27 cellular contexts compared by ENCODE assay signal in the genomic region with DNA sequence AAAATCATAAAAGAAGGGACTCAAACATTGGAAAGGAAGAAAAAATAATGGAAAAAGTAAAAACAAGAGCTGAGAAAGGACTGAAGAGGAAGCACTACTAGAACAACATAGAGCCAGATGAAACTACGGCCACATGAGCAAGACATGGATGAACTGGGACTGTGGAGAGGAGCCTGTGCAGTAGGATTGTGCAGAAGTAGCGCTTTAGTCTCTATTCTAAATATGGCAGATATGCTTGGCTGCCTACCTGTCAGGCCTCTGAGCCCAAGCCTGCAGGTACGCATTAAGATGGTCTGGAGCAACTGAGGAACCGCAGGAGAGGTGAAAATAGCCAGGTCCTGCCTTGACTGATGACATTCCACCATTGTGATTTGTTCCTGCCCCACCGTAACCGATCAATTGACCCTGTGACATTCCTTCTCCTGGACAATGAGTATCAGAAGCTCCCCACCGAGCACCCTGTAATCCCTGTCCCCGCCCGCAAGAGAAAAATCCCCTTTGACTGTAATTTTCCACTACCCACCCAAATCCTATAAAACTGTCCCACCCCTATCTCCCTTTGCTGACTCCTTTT.
A peak's percentile ranks its signal among the peaks of the same experiment; 100 is the strongest.
DNase-seq lines count a peak whose midpoint lies in the region; ATAC-seq and TF ChIP-seq lines count a peak whose summit lies in the region.
"Had no signal": no experiment of that assay in that cellular context is flagged by ENCODE, and none has a peak within 500 bp of the region (broad histone marks: within the 10 kb centered on the region; RNA-seq: fewer than 3 reads in every experiment).

No MANE protein-coding gene starts in this region.

- peak overlapping the region; percentile 25 for H3K27ac Mint-ChIP-seq in activated naive CD8-positive, alpha-beta T cell
- no peak overlapping the region for H3K27ac Mint-ChIP-seq in activated naive CD8-positive, alpha-beta T cell treated with anti-CD3 and anti-CD28 coated beads, Interleukin-2, amount 50 U/mL, for 24 hours
- peak overlapping the region; percentile 23 for H3K27ac Mint-ChIP-seq in chondrocyte (ENCODE audit: unreplicated experiment)
- H3K27ac Mint-ChIP-seq: type B pancreatic cell had no signal

- H3K27me3 Mint-ChIP-seq in activated naive CD8-positive, alpha-beta T cell: no peaks in the 10 kb centered on the region
- no peaks in the 10 kb centered on the region for H3K27me3 Mint-ChIP-seq in activated naive CD8-positive, alpha-beta T cell treated with anti-CD3 and anti-CD28 coated beads, Interleukin-2, amount 50 U/mL, for 24 hours
- H3K27me3 Mint-ChIP-seq in chondrocyte (ENCODE audit: low read depth): no peaks in the 10 kb centered on the region
- H3K27me3 Mint-ChIP-seq: naive thymus-derived CD8-positive, alpha-beta T cell; type B pancreatic cell had no signal

- H3K4me3 ChIP-seq in foreskin fibroblast (ENCODE audit: low read depth in 1 of 2, low read length in 2 of 2): no peak overlapping the region
- H3K4me3 ChIP-seq: breast epithelium, GM23248, ovary, right lobe of liver had no signal

- ATAC-seq in activated naive CD8-positive, alpha-beta T cell treated with anti-CD3 and anti-CD28 coated beads, Interleukin-2, amount 50 U/mL, for 24 hours: no peak
- ATAC-seq in HG03469 (IDR thresholded peaks at IDR 0.05; ENCODE audit: unreplicated experiment) (peak; percentile 47), HG03139 (IDR thresholded peaks at IDR 0.05; ENCODE audit: unreplicated experiment) (no peak)
- ATAC-seq: naive thymus-derived CD8-positive, alpha-beta T cell; PC-3; right lobe of liver had no signal

- H3K4me3 Mint-ChIP-seq in activated naive CD8-positive, alpha-beta T cell: no peak overlapping the region
- no peak overlapping the region for H3K4me3 Mint-ChIP-seq in activated naive CD8-positive, alpha-beta T cell treated with anti-CD3 and anti-CD28 coated beads, Interleukin-2, amount 50 U/mL, for 24 hours
- no peak overlapping the region for H3K4me3 Mint-ChIP-seq in chondrocyte (ENCODE audit: unreplicated experiment)
- H3K4me3 Mint-ChIP-seq: naive thymus-derived CD8-positive, alpha-beta T cell; type B pancreatic cell had no signal

- H3K9me3 Mint-ChIP-seq in activated naive CD8-positive, alpha-beta T cell (ENCODE audit: low read depth): no peaks in the 10 kb centered on the region
- H3K9me3 Mint-ChIP-seq in activated naive CD8-positive, alpha-beta T cell treated with anti-CD3 and anti-CD28 coated beads, Interleukin-2, amount 50 U/mL, for 24 hours: no peaks in the 10 kb centered on the region
- H3K9me3 Mint-ChIP-seq in chondrocyte (ENCODE audit: low read depth): peaks cover 5% of the 10 kb centered on the region
- H3K9me3 Mint-ChIP-seq: type B pancreatic cell had no signal

- TF ChIP-seq CTCF in chondrocyte (IDR thresholded peaks at IDR 0.05) (no peak), foreskin fibroblast (IDR thresholded peaks at IDR 0.05; ENCODE audit: low read depth, low read length) (no peak)

- no peak for DNase-seq in activated naive CD8-positive, alpha-beta T cell treated with anti-CD3 and anti-CD28 coated beads, Interleukin-2, amount 50 U/mL, for 24 hours
- no peak for DNase-seq in chondrocyte (ENCODE audit: low spot score)
- no peak for DNase-seq in foreskin fibroblast
- no peak for DNase-seq in NOMO-1 treated with DMSO at 0.1 percent for 48 hours (lab: John Stamatoyannopoulos, UW; ENCODE audit: unreplicated experiment)
- no peak for DNase-seq in NCI-H748 (lab: John Stamatoyannopoulos, UW; ENCODE audit: unreplicated experiment)
- DNase-seq: ACHN; activated CD4-positive, alpha-beta T cell treated with anti-CD3 and anti-CD28 coated beads for 4 hours; activated gamma-delta T cell; amniotic stem cell; C1 segment of cervical spinal cord; Calu3; cortex of kidney; GM23248; naive thymus-derived CD8-positive, alpha-beta T cell; NCI-H1105; NCI-H2029; NCI-H226; NCI-H774; ovary; PC-3; right lobe of liver; SIG-M5 had no signal

- peaks cover 38% of the 10 kb centered on the region for H3K4me1 Mint-ChIP-seq in activated naive CD8-positive, alpha-beta T cell (ENCODE audit: low read depth)
- H3K4me1 Mint-ChIP-seq in activated naive CD8-positive, alpha-beta T cell treated with anti-CD3 and anti-CD28 coated beads, Interleukin-2, amount 50 U/mL, for 24 hours: peaks cover 48% of the 10 kb centered on the region
- H3K4me1 Mint-ChIP-seq in chondrocyte (ENCODE audit: low read depth): peaks cover 23% of the 10 kb centered on the region

- peaks cover 53% of the 10 kb centered on the region for H3K36me3 Mint-ChIP-seq in activated naive CD8-positive, alpha-beta T cell
- H3K36me3 Mint-ChIP-seq in activated naive CD8-positive, alpha-beta T cell treated with anti-CD3 and anti-CD28 coated beads, Interleukin-2, amount 50 U/mL, for 24 hours (ENCODE audit: low read depth): peaks cover 60% of the 10 kb centered on the region
- peaks cover 20% of the 10 kb centered on the region for H3K36me3 Mint-ChIP-seq in chondrocyte (ENCODE audit: low read depth)
